In genomic region chr5:58015175-58015574, GRCh38 we compare ENCODE assay signal across 16 cellular contexts.
DNase-seq lines count a peak whose midpoint lies in the region; TF ChIP-seq lines count a peak whose summit lies in the region.
"Had no signal": no experiment of that assay in that cellular context is flagged by ENCODE, and none has a peak within 500 bp of the region (broad histone marks: within the 10 kb centered on the region; RNA-seq: fewer than 3 reads in every experiment).

No MANE protein-coding gene starts in this region.

- no peak overlapping the region for H3K27ac Mint-ChIP-seq in chondrocyte (ENCODE audit: unreplicated experiment)
- H3K27ac Mint-ChIP-seq: CD4-positive, alpha-beta memory T cell; GM23338; H9 had no signal

- no peaks in the 10 kb centered on the region for H3K4me1 Mint-ChIP-seq in chondrocyte (ENCODE audit: low read depth)
- H3K4me1 Mint-ChIP-seq: CD4-positive, alpha-beta memory T cell had no signal

- no peak overlapping the region for H3K4me3 Mint-ChIP-seq in chondrocyte (ENCODE audit: unreplicated experiment)
- H3K4me3 Mint-ChIP-seq: CD4-positive, alpha-beta memory T cell; GM23338; H9 had no signal

- H3K36me3 Mint-ChIP-seq in chondrocyte (ENCODE audit: low read depth), result no peaks in the 10 kb centered on the region
- H3K36me3 Mint-ChIP-seq: CD4-positive, alpha-beta memory T cell had no signal

- DNase-seq in H4 (ENCODE audit: low spot score) (peak; percentile 1), LoVo (ENCODE audit: low spot score) (peak; percentile 0), iPS-NIHi7 (ENCODE audit: extremely low spot score) (peak; percentile 5), trophoblast cell (peak in 1 of 2 donors; percentile 0), chondrocyte (ENCODE audit: low spot score) (no peak)
- DNase-seq in stimulated activated CD4-positive, alpha-beta T cell treated with anti-CD3 and anti-CD28 coated beads, Interleukin-4, amount 100 ng/mL, for 1 hour, result no peak
- DNase-seq: BE2C; CD4-positive, alpha-beta memory T cell; COR-L47; DMS153; DMS79 treated with DMSO at 0.1 percent for 48 hours; EL; H9 had no signal

- no peaks in the 10 kb centered on the region for H3K36me3 ChIP-seq in trophoblast cell (ENCODE audit: control insufficient read depth in 1 of 2, insufficient read depth in 2 of 2, low read length in 2 of 2)
- H3K36me3 ChIP-seq: BE2C had no signal

- H3K4ac ChIP-seq in trophoblast cell (ENCODE audit: low read depth, low read length), result no peak overlapping the region

- no peak overlapping the region for H3K18ac ChIP-seq in trophoblast cell (ENCODE audit: low read length)

- WGBS in trophoblast cell (ENCODE audit: extremely low coverage, insufficient coverage, insufficient read length), result no CpG with 5 or more reads among the region's 3 CpGs

- no peak overlapping the region for H3K9ac ChIP-seq in trophoblast cell (ENCODE audit: low read length)

- H4K12ac ChIP-seq in trophoblast cell (ENCODE audit: low read depth, low read length), result no peak overlapping the region

- peaks cover 4% of the 10 kb centered on the region for H3K79me1 ChIP-seq in trophoblast cell (ENCODE audit: low read length)

- H3K4me3 ChIP-seq in trophoblast cell (ENCODE audit: low read depth, low read length), result no peak overlapping the region
- H3K4me3 ChIP-seq: A549, GM23338 had no signal

- no peak overlapping the region for H3K23ac ChIP-seq in trophoblast cell (ENCODE audit: low read length)

- no peak overlapping the region for H4K91ac ChIP-seq in trophoblast cell (ENCODE audit: low read depth, low read length)

- no peak overlapping the region for H2AFZ ChIP-seq in trophoblast cell (ENCODE audit: insufficient read depth, low read length, poor library complexity)
- H2AFZ ChIP-seq: GM23338 had no signal

- H3K4me2 ChIP-seq in trophoblast cell (ENCODE audit: low read length), result no peak overlapping the region
- H3K4me2 ChIP-seq: A549, GM23338 had no signal

- H3K27ac ChIP-seq in trophoblast cell (ENCODE audit: low read depth, low read length), result no peak overlapping the region
- H3K27ac ChIP-seq: A549, C4-2B had no signal

- no peak overlapping the region for H4K8ac ChIP-seq in trophoblast cell (ENCODE audit: low read depth, low read length)

- H2BK120ac ChIP-seq in trophoblast cell (ENCODE audit: insufficient read depth, low read length, poor library complexity), result no peak overlapping the region

- H2BK12ac ChIP-seq in trophoblast cell (ENCODE audit: low read length), result no peak overlapping the region

- H3K9me3 ChIP-seq in trophoblast cell (ENCODE audit: insufficient read depth, low read depth, low read length), result no peaks in the 10 kb centered on the region
- H3K9me3 ChIP-seq: A549, BE2C had no signal

- no peak overlapping the region for H2BK5ac ChIP-seq in trophoblast cell (ENCODE audit: low read depth, low read length, poor library complexity)

- no peaks in the 10 kb centered on the region for H3K27me3 ChIP-seq in trophoblast cell (ENCODE audit: insufficient read depth, low read length)
- H3K27me3 ChIP-seq: BE2C had no signal

- no peaks in the 10 kb centered on the region for H3K9me3 Mint-ChIP-seq in chondrocyte (ENCODE audit: low read depth)
- H3K9me3 Mint-ChIP-seq: GM23338, H9 had no signal

- no peaks in the 10 kb centered on the region for H3K79me2 ChIP-seq in trophoblast cell (ENCODE audit: control insufficient read depth, insufficient read depth, low read length, poor library complexity)

- H3K14ac ChIP-seq in trophoblast cell (ENCODE audit: low read length), result peak overlapping the region; percentile 14

- no peak for TF ChIP-seq CTCF in chondrocyte (IDR thresholded peaks at IDR 0.05)

- no peaks in the 10 kb centered on the region for H3K27me3 Mint-ChIP-seq in chondrocyte (ENCODE audit: low read depth)

- H3K4me1 ChIP-seq in trophoblast cell (ENCODE audit: control insufficient read depth in 1 of 2, insufficient read depth in 2 of 2, low read length in 2 of 2), result peaks cover 0 to 1% of the 10 kb centered on the region in 2 experiments
- H3K4me1 ChIP-seq: A549, BE2C had no signal

- H2AK5ac ChIP-seq in trophoblast cell (ENCODE audit: low read length), result no peak overlapping the region

Comparison
In these comparisons a context has a peak if more than half of its experiments do, and no peak if none do; other contexts are left out.
1. DNase-seq: peak in H4 (single experiment), LoVo (single experiment) and iPS-NIHi7 (single experiment); none in stimulated activated CD4-positive, alpha-beta T cell treated with anti-CD3 and anti-CD28 coated beads, Interleukin-4, amount 100 ng/mL, for 1 hour (single experiment) and chondrocyte (single experiment).